30 cellular contexts compared by ENCODE assay signal in the genomic region with DNA sequence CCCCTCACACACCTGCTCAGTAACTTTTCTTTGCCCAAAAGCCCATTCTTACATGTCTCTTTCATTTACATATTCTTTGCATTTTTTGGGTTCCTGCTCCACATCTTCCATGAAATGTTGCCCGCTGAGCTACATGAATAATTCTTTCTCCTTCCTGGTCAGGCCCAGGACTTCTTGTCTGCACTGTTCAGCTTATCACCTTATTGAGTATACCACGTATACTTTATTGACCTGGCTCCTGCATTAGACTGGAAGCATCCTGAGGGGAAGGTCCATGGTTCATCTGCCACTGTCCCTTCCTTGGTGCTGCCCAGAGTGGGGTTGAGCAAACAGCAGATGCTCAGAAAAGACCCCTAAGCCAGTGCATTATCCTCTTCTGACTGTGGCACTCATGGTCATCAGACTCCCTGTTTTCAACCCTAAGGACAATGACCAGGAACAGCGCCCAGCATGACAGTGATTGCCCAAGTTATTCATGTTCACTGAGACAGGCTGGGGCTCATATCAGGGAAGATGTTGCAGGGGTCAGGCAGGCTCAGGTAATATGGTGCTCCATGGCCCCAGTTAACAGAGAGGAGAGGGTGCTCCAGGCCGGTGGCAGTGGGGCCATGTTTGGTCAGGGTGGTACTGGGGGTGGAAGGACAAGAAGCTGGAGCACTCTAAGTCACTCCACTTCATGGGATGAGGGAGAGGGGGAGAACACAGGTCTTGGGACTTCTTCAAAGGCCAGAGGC. TPM values are rescaled to one million over a fixed set of nuclear protein-coding genes. Genes with fewer than 3 reads are reported as not detected.
"Had no signal": no experiment of that assay in that cellular context is flagged by ENCODE, and none has a peak within 500 bp of the region (broad histone marks: within the 10 kb centered on the region; RNA-seq: fewer than 3 reads in every experiment).

No MANE protein-coding gene starts in this region.

- H3K9me3 ChIP-seq: neutrophil, pancreas, prostate gland, right lobe of liver, sigmoid colon, suprapubic skin, testis, tibial artery, transverse colon, upper lobe of right lung, uterus had no signal

- H3K9ac ChIP-seq: neural progenitor cell had no signal

- H3K36me3 ChIP-seq: neural progenitor cell, neutrophil, pancreas, prostate gland, sigmoid colon, suprapubic skin, tibial artery, transverse colon, upper lobe of right lung, uterus had no signal

- H3K4me1 ChIP-seq: neural progenitor cell, pancreas, prostate gland, testis, uterus had no signal

- H3K4me1 Mint-ChIP-seq: natural killer cell; nephron; neural progenitor cell; stimulated activated effector memory CD8-positive, alpha-beta T cell treated with anti-CD3 and anti-CD28 coated beads, Interleukin-12 subunit alpha, Interleukin-12 subunit beta, amount 100 ng/mL, for 72 hours; stimulated activated naive B cell treated with anti-CD40 and anti-IgM and Interleukin-4, amounts not matched to agents 10 μg/mL and 1 μg/mL and 100 μg/mL, for 72 hours; stimulated activated naive CD8-positive, alpha-beta T cell treated with anti-CD3 and anti-CD28 coated beads, Interleukin-15, amount 100 ng/mL, for 72 hours had no signal

- H3K36me3 Mint-ChIP-seq: naive thymus-derived CD4-positive, alpha-beta T cell; natural killer cell; neural progenitor cell; stimulated activated effector memory CD8-positive, alpha-beta T cell treated with anti-CD3 and anti-CD28 coated beads, Interleukin-12 subunit alpha, Interleukin-12 subunit beta, amount 100 ng/mL, for 72 hours; stimulated activated naive B cell treated with anti-CD40 and anti-IgM and Interleukin-4, amounts not matched to agents 10 μg/mL and 1 μg/mL and 100 μg/mL, for 72 hours; type B pancreatic cell had no signal

- H3K27ac Mint-ChIP-seq: natural killer cell; nephron; neural progenitor cell; stimulated activated effector memory CD8-positive, alpha-beta T cell treated with anti-CD3 and anti-CD28 coated beads, Interleukin-12 subunit alpha, Interleukin-12 subunit beta, amount 100 ng/mL, for 72 hours; stimulated activated naive B cell treated with anti-CD40 and anti-IgM and Interleukin-4, amounts not matched to agents 10 μg/mL and 1 μg/mL and 100 μg/mL, for 72 hours; type B pancreatic cell had no signal

- H3K27me3 ChIP-seq: neural progenitor cell, neutrophil, pancreas, right lobe of liver, sigmoid colon, testis, tibial artery, transverse colon, upper lobe of right lung, uterus had no signal

- H3K9me3 Mint-ChIP-seq: natural killer cell; nephron; stimulated activated effector memory CD8-positive, alpha-beta T cell treated with anti-CD3 and anti-CD28 coated beads, Interleukin-12 subunit alpha, Interleukin-12 subunit beta, amount 100 ng/mL, for 72 hours; stimulated activated naive CD8-positive, alpha-beta T cell treated with anti-CD3 and anti-CD28 coated beads, Interleukin-15, amount 100 ng/mL, for 72 hours; type B pancreatic cell had no signal

- H3K4me3 ChIP-seq: neural progenitor cell, pancreas, prostate gland, right lobe of liver, sigmoid colon, suprapubic skin, testis, tibial artery, transverse colon, upper lobe of right lung, uterus had no signal

- H3K4me3 Mint-ChIP-seq: naive thymus-derived CD4-positive, alpha-beta T cell; natural killer cell; nephron; neural progenitor cell; stimulated activated effector memory CD8-positive, alpha-beta T cell treated with anti-CD3 and anti-CD28 coated beads, Interleukin-12 subunit alpha, Interleukin-12 subunit beta, amount 100 ng/mL, for 72 hours; stimulated activated naive B cell treated with anti-CD40 and anti-IgM and Interleukin-4, amounts not matched to agents 10 μg/mL and 1 μg/mL and 100 μg/mL, for 72 hours; stimulated activated naive CD8-positive, alpha-beta T cell treated with anti-CD3 and anti-CD28 coated beads, Interleukin-15, amount 100 ng/mL, for 72 hours; type B pancreatic cell had no signal

- H3K27ac ChIP-seq: neural progenitor cell, neutrophil, pancreas, prostate gland, sigmoid colon, suprapubic skin, testis, transverse colon, upper lobe of right lung, uterus had no signal

- ATAC-seq: naive thymus-derived CD4-positive, alpha-beta T cell; natural killer cell; pancreas; stimulated activated effector memory CD8-positive, alpha-beta T cell treated with anti-CD3 and anti-CD28 coated beads, Interleukin-12 subunit alpha, Interleukin-12 subunit beta, amount 100 ng/mL, for 72 hours; stimulated activated naive B cell treated with anti-CD40 and anti-IgM and Interleukin-4, amounts not matched to agents 10 μg/mL and 1 μg/mL and 100 μg/mL, for 72 hours; stimulated activated naive CD8-positive, alpha-beta T cell treated with anti-CD3 and anti-CD28 coated beads, Interleukin-15, amount 100 ng/mL, for 72 hours; stimulated activated naive CD8-positive, alpha-beta T cell treated with anti-CD3 and anti-CD28 coated beads, Interleukin-15, Interleukin-2, amounts not matched to agents 100 U/mL and 50 U/mL, for 24 hours; upper lobe of right lung had no signal

- DNase-seq: naive thymus-derived CD4-positive, alpha-beta T cell; natural killer cell; nucleus accumbens; pancreas; retina; right cardiac atrium; right lobe of liver; sigmoid colon; small intestine; stimulated activated CD4-positive, alpha-beta T cell treated with anti-CD3 and anti-CD28 coated beads, Interleukin-15, amount 100 ng/mL, for 24 hours; stimulated activated CD4-positive, alpha-beta T cell treated with anti-CD3 and anti-CD28 coated beads, Interleukin-2, amount 100 ng/mL, for 24 hours; stimulated activated CD4-positive, alpha-beta T cell treated with anti-CD3 and anti-CD28 coated beads, Interleukin-2, amount 100 ng/mL, for 48 hours; stimulated activated CD4-positive, alpha-beta T cell treated with anti-CD3 and anti-CD28 coated beads, Interleukin-4, amount 100 ng/mL, for 24 hours; stimulated activated naive B cell treated with anti-CD40 and anti-IgM and Interleukin-4, amounts not matched to agents 10 μg/mL and 1 μg/mL and 100 μg/mL, for 72 hours; stimulated activated naive CD8-positive, alpha-beta T cell treated with anti-CD3 and anti-CD28 coated beads, Interleukin-15, amount 100 ng/mL, for 72 hours; stimulated activated naive CD8-positive, alpha-beta T cell treated with anti-CD3 and anti-CD28 coated beads, Interleukin-15, Interleukin-2, amounts not matched to agents 100 U/mL and 50 U/mL, for 24 hours; substantia nigra; testis; tibial artery; transverse colon; upper lobe of right lung; uterus had no signal

RNA-seq across cellular contexts. Expression of a gene that starts 7.7 kb away (rescaled TPM):
- total RNA-seq: naive thymus-derived CD4-positive, alpha-beta T cell; natural killer cell had no signal
- polyA plus RNA-seq: naive thymus-derived CD4-positive, alpha-beta T cell; neural cell had no signal
